Comparison of ENCODE assay signal across 8 cellular contexts in genomic region chr9:98117984-98118639, GRCh38. TPM values are rescaled to one million over a fixed set of nuclear protein-coding genes. Genes with fewer than 3 reads are reported as not detected.
DNase-seq lines count a peak whose midpoint lies in the region; ATAC-seq and TF ChIP-seq lines count a peak whose summit lies in the region.

No MANE protein-coding gene starts in this region.

- no peak for TF ChIP-seq EP300 in esophagus muscularis mucosa (IDR thresholded peaks at IDR 0.05)

- peak; percentile 43 for ATAC-seq in HG02642 (IDR thresholded peaks at IDR 0.05; ENCODE audit: poor library complexity, unreplicated experiment)
- peak; percentile 21 for ATAC-seq in omental fat pad (ENCODE audit: low FRiP score)

- DNase-seq in NCI-H2171 treated with DMSO at 0.1 percent for 48 hours (lab: John Stamatoyannopoulos, UW) (peak; percentile 24), NCI-H2171 (lab: John Stamatoyannopoulos, UW) (no peak), NCI-H2227 treated with DMSO at 0.1 percent for 48 hours (lab: John Stamatoyannopoulos, UW) (peak; percentile 0), esophagus muscularis mucosa (ENCODE audit: extremely low spot score) (no peak), omental fat pad (ENCODE audit: low spot score) (no peak), ureter (ENCODE audit: low spot score) (no peak)
- DNase-seq in activated CD8-positive, alpha-beta memory T cell treated with anti-CD3 and anti-CD28 coated beads for 24 hours = peak; percentile 76

- H3K27me3 ChIP-seq in esophagus muscularis mucosa = no peaks in the 10 kb centered on the region

- 54% methylated on average over 5 of the region's 5 CpGs for WGBS in esophagus muscularis mucosa

- intact Hi-C loops in esophagus muscularis mucosa (cut with DNase I) = no loop called here

- TF ChIP-seq CTCF in esophagus muscularis mucosa (IDR thresholded peaks at IDR 0.05) (no peak), omental fat pad (IDR thresholded peaks at IDR 0.05) (no peak)

- no peaks in the 10 kb centered on the region for H3K9me3 ChIP-seq in esophagus muscularis mucosa

- TF ChIP-seq POLR2A in esophagus muscularis mucosa (IDR thresholded peaks at IDR 0.05; ENCODE audit: low read depth) = no peak

- peak overlapping the region; percentile 66 to 80 (median 69) for H3K4me3 ChIP-seq in esophagus muscularis mucosa

- peaks cover 4 to 33% (median 24%) of the 10 kb centered on the region in 4 donors for H3K4me1 ChIP-seq in esophagus muscularis mucosa

- no peaks in the 10 kb centered on the region for H3K36me3 ChIP-seq in esophagus muscularis mucosa

- H3K27ac ChIP-seq in esophagus muscularis mucosa (replicated peaks in 1 of 4) = peak overlapping the region; percentile 41 to 73 (median 69)

RNA-seq across cellular contexts. Expression of gene TRIM14, which starts 0.9 kb away (rescaled TPM):
- total RNA-seq in esophagus muscularis mucosa (10 to 100 TPM in 2 of 4 donors, 1 to 10 TPM in 2; 6.1 to 14.9 (median 11.2) TPM), omental fat pad (10 to 100 TPM; 11.7 to 25.4 (median 17.0) TPM), ureter (66.9 TPM)

Comparison
In these comparisons a context has a peak if more than half of its experiments do, and no peak if none do; other contexts are left out.
1. DNase-seq: peak in NCI-H2171 treated with DMSO at 0.1 percent for 48 hours (single experiment), NCI-H2227 treated with DMSO at 0.1 percent for 48 hours (single experiment) and activated CD8-positive, alpha-beta memory T cell treated with anti-CD3 and anti-CD28 coated beads for 24 hours (single experiment); none in NCI-H2171 (single experiment), esophagus muscularis mucosa (single experiment), omental fat pad (single experiment) and ureter (single experiment).